ENCODE assay signal across 17 cellular contexts in the genomic region with DNA sequence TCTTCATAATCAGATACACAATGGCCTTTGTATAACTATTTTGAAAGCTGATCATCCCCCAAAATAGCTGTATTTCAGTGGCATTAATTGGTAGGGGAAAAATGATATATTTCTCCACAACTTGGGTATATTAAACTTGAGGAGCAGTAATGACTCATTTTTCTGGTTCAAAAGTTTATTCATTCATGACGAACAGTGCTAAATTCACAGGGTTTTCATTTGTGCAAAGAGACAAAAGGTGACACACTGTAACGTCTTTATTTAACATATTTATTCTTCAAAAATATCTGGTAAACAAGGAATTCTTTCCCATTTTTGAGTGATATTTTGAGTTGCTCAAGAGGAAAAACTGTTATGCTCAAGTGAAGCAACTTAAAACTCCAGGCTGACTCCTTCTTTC.
DNase-seq lines count a peak whose midpoint lies in the region; FAIRE-seq and TF ChIP-seq lines count a peak whose summit lies in the region.
"Had no signal": no experiment of that assay in that cellular context is flagged by ENCODE, and none has a peak within 500 bp of the region (broad histone marks: within the 10 kb centered on the region; RNA-seq: fewer than 3 reads in every experiment).

No MANE protein-coding gene starts in this region.

- no peak overlapping the region for H2BK120ac ChIP-seq in H1 (replicated peaks; ENCODE audit: low read depth, low read length)

- peak overlapping the region; percentile 53 for H3K4me2 ChIP-seq in OCI-LY3 (ENCODE audit: low read length)
- no peak overlapping the region for H3K4me2 ChIP-seq in H1 (ENCODE audit: insufficient read depth in 1 of 2, low read depth in 2 of 2, low read length in 2 of 2)
- H3K4me2 ChIP-seq: BLaER1 treated with 17β-estradiol and CSF1 and Interleukin-3, amounts not matched to agents 10 nM and 100 nM had no signal

- no peak overlapping the region for H4K5ac ChIP-seq in H1 (ENCODE audit: insufficient read length, low read depth, low read length)

- H3K14ac ChIP-seq in H1 (ENCODE audit: insufficient read length), result no peak overlapping the region

- H3K27ac ChIP-seq in OCI-LY3 (ENCODE audit: low read length) (peak overlapping the region; percentile 65), H1 (ENCODE audit: low read depth, low read length) (no peak overlapping the region)
- H3K27ac ChIP-seq: BLaER1 treated with 17β-estradiol and CSF1 and Interleukin-3, amounts not matched to agents 10 nM and 100 nM; GM23248 had no signal

- FAIRE-seq in H1 (lab: Jason Lieb, UNC), result peak; percentile 19
- FAIRE-seq: GM18507, HepG2, HTR-8/SVneo had no signal

- H3K23ac ChIP-seq in H1 (ENCODE audit: insufficient read length), result no peak overlapping the region

- no peak overlapping the region for H3K4ac ChIP-seq in H1 (replicated peaks; ENCODE audit: insufficient read length, low read depth, low read length)

- peaks cover 46% of the 10 kb centered on the region for H3K36me3 ChIP-seq in OCI-LY3 (replicated peaks; ENCODE audit: low read depth, low read length)
- no peaks in the 10 kb centered on the region for H3K36me3 ChIP-seq in H1 (ENCODE audit: control insufficient read depth in 2 of 4, insufficient read depth in 4 of 4, low read length in 3 of 4)
- no peaks in the 10 kb centered on the region for H3K36me3 ChIP-seq in Caco-2 (ENCODE audit: control insufficient read depth, insufficient read depth, low read length)
- H3K36me3 ChIP-seq: BLaER1 treated with 17β-estradiol and CSF1 and Interleukin-3, amounts not matched to agents 10 nM and 100 nM had no signal

- TF ChIP-seq POLR2A in H1 (IDR thresholded peaks at IDR 0.05; ENCODE audit: control extremely low read depth in 1 of 2, low read depth in 2 of 2, low read length in 2 of 2), result no peak

- no peak overlapping the region for H2BK12ac ChIP-seq in H1 (ENCODE audit: low read depth, low read length)

- H3K9ac ChIP-seq in OCI-LY3 (ENCODE audit: low read length) (peak overlapping the region; percentile 9; the same call in 1 of the 2 replicates), H1 (replicated peaks in 1 of 4; ENCODE audit: extremely low read depth in 1 of 4, low read depth in 3 of 4, low read length in 3 of 4) (no peak overlapping the region)
- H3K9ac ChIP-seq: BLaER1 treated with 17β-estradiol and CSF1 and Interleukin-3, amounts not matched to agents 10 nM and 100 nM; GM23248 had no signal

- 87% methylated on average over 2 of the region's 2 CpGs; no CpG with 5 or more reads in 1 of the 2 experiments for WGBS in H1 (ENCODE audit: extremely low coverage in 1 of 2, insufficient coverage in 1 of 2, insufficient read length in 1 of 2, insufficient replicate concordance in 2 of 2, low coverage in 1 of 2, low lambda C conversion rate in 2 of 2, missing lambda C conversion rate in 1 of 2), 2 experiments

- H2BK5ac ChIP-seq in H1 (ENCODE audit: low read depth, low read length), result no peak overlapping the region

- CTCF ChIA-PET in H1 (lab: Charles Lee; ENCODE audit: partially characterized antibody) (no interaction called here), Caco-2 (lab: Charles Lee) (no interaction called here)

- H3K4me3 ChIP-seq in OCI-LY3 (ENCODE audit: low read length) (0 out of 2 replicates have a peak overlapping the region, but pooled peaks have one; percentile 11), H1 (ENCODE audit: extremely low read depth in 1 of 4, insufficient read depth in 2 of 4, low read depth in 3 of 4, low read length in 4 of 4) (no peak overlapping the region), Caco-2 (ENCODE audit: low read depth, low read length) (no peak overlapping the region)
- H3K4me3 ChIP-seq: BLaER1 treated with 17β-estradiol and CSF1 and Interleukin-3, amounts not matched to agents 10 nM and 100 nM; GM23248 had no signal

- H3K27me3 ChIP-seq in OCI-LY3 (ENCODE audit: low read depth, low read length) (no peaks in the 10 kb centered on the region), H1 (replicated peaks in 1 of 4; ENCODE audit: control insufficient read depth in 3 of 4, extremely low read depth in 1 of 4, insufficient read depth in 3 of 4, low read length in 3 of 4) (no peaks in the 10 kb centered on the region), Caco-2 (replicated peaks; ENCODE audit: control insufficient read depth, insufficient read depth, low read length) (no peaks in the 10 kb centered on the region)
- H3K27me3 ChIP-seq: BLaER1 treated with 17β-estradiol and CSF1 and Interleukin-3, amounts not matched to agents 10 nM and 100 nM had no signal

- H3K4me3 Mint-ChIP-seq in Caco-2 (ENCODE audit: unreplicated experiment), result no peak overlapping the region
- H3K4me3 Mint-ChIP-seq: CD4-positive, CD25-positive, alpha-beta regulatory T cell; H9; HFFc6 had no signal

- no peak overlapping the region for H4K8ac ChIP-seq in H1 (ENCODE audit: extremely low read depth, insufficient read depth, low read length)

- no peak overlapping the region for H3K18ac ChIP-seq in H1 (ENCODE audit: extremely low read depth, low read length)

- H2BK20ac ChIP-seq in H1 (ENCODE audit: low read length), result no peak overlapping the region

- H3K36me3 Mint-ChIP-seq in Caco-2 (ENCODE audit: insufficient read depth, unreplicated experiment), result no peaks in the 10 kb centered on the region
- H3K36me3 Mint-ChIP-seq: CD4-positive, CD25-positive, alpha-beta regulatory T cell had no signal

- no peaks in the 10 kb centered on the region for H3K9me3 ChIP-seq in OCI-LY3 (ENCODE audit: insufficient read depth, low read length)
- no peaks in the 10 kb centered on the region for H3K9me3 ChIP-seq in H1 (ENCODE audit: insufficient read depth in 2 of 2, low read depth in 1 of 2, low read length in 1 of 2)
- no peaks in the 10 kb centered on the region for H3K9me3 ChIP-seq in Caco-2
- H3K9me3 ChIP-seq: BLaER1 treated with 17β-estradiol and CSF1 and Interleukin-3, amounts not matched to agents 10 nM and 100 nM had no signal

- H3K27me3 Mint-ChIP-seq in Caco-2 (ENCODE audit: insufficient read depth, unreplicated experiment), result no peaks in the 10 kb centered on the region

- peaks cover 64% of the 10 kb centered on the region for H3K4me1 ChIP-seq in OCI-LY3 (ENCODE audit: low read length)
- H3K4me1 ChIP-seq in H1 (replicated peaks in 1 of 4; ENCODE audit: control insufficient read depth in 3 of 4, insufficient read depth in 4 of 4, low read length in 3 of 4), result peaks cover 0 to 2% (median 0%) of the 10 kb centered on the region in 4 experiments; a peak in 1 of 7 replicates
- peaks cover 10% of the 10 kb centered on the region; the same call in 1 of the 2 replicates for H3K4me1 ChIP-seq in Caco-2
- H3K4me1 ChIP-seq: BLaER1 treated with 17β-estradiol and CSF1 and Interleukin-3, amounts not matched to agents 10 nM and 100 nM had no signal

- intact Hi-C loops in Caco-2 (cut with micrococcal nuclease; ENCODE audit: unreplicated experiment), result loop anchor here (10.0 kb wide), 2 partner anchors 230 to 410 kb away; no protein-coding TSS in a partner anchor

- H3K4me1 Mint-ChIP-seq in Caco-2 (ENCODE audit: low read depth, unreplicated experiment), result peaks cover 14% of the 10 kb centered on the region
- H3K4me1 Mint-ChIP-seq: CD4-positive, CD25-positive, alpha-beta regulatory T cell had no signal

- no peak for TF ChIP-seq CTCF in OCI-LY3 (IDR thresholded peaks at IDR 0.05; ENCODE audit: low read depth, low read length)
- no peak for TF ChIP-seq CTCF in H1 (IDR thresholded peaks at IDR 0.05; ENCODE audit: control extremely low read depth in 1 of 3, insufficient read depth in 1 of 3, low read depth in 1 of 3, low read length in 3 of 3)
- no peak for TF ChIP-seq CTCF in Caco-2 (IDR thresholded peaks at IDR 0.05; ENCODE audit: insufficient read depth in 1 of 2, low read depth in 1 of 2, low read length in 1 of 2, severe bottlenecking in 1 of 2, unreplicated experiment in 1 of 2)
- TF ChIP-seq CTCF in GM20000 (IDR thresholded peaks at IDR 0.05; ENCODE audit: extremely low read depth, missing control alignments), result no peak

- H3K79me1 ChIP-seq in H1 (ENCODE audit: low read depth, low read length), result no peaks in the 10 kb centered on the region

- H3K27ac Mint-ChIP-seq in Caco-2 (ENCODE audit: unreplicated experiment), result no peak overlapping the region
- H3K27ac Mint-ChIP-seq: CD4-positive, CD25-positive, alpha-beta regulatory T cell; H9; HFFc6 had no signal

- no peaks in the 10 kb centered on the region for H3K9me3 Mint-ChIP-seq in Caco-2 (ENCODE audit: unreplicated experiment)
- H3K9me3 Mint-ChIP-seq: H9 had no signal

- H3K56ac ChIP-seq in H1 (replicated peaks; ENCODE audit: insufficient read length, low read depth, low read length), result no peak overlapping the region

- H3K23me2 ChIP-seq in H1 (ENCODE audit: low read depth, low read length), result no peaks in the 10 kb centered on the region

- no peak overlapping the region for H2BK15ac ChIP-seq in H1 (ENCODE audit: low read length)

- POLR2A ChIA-PET in H1 (lab: Charles Lee; ENCODE audit: partially characterized antibody), result no interaction called here
- POLR2A ChIA-PET in Caco-2 (lab: Charles Lee), result no interaction called here

- no TSS peak for BruUV-seq in Caco-2 (replicated peaks; lab: Mats Ljungman, UMichigan)

- no peak for TF ChIP-seq EP300 in H1 (IDR thresholded peaks at IDR 0.05; ENCODE audit: borderline replicate concordance in 1 of 2, low read depth in 2 of 2, low read length in 2 of 2)

- H4K91ac ChIP-seq in H1 (replicated peaks; ENCODE audit: insufficient read length, low read length), result no peak overlapping the region

- no peak for TF ChIP-seq RAD21 in H1 (IDR thresholded peaks at IDR 0.05 in 1 of 2, conservative IDR thresholded peaks at IDR 0.05 in 1 of 2; ENCODE audit: low read depth in 2 of 2, low read length in 2 of 2)

- H3K79me2 ChIP-seq in OCI-LY3 (ENCODE audit: low read length) (peaks cover 92% of the 10 kb centered on the region), H1 (ENCODE audit: control insufficient read depth in 1 of 2, insufficient read depth in 2 of 2, low read length in 2 of 2) (no peaks in the 10 kb centered on the region)

- H4K20me1 ChIP-seq in OCI-LY3 (ENCODE audit: insufficient read depth, low read length), result peaks cover 21% of the 10 kb centered on the region; the same call in 1 of the 2 replicates
- no peaks in the 10 kb centered on the region for H4K20me1 ChIP-seq in H1 (replicated peaks in 1 of 2; ENCODE audit: control insufficient read depth in 1 of 2, insufficient read depth in 2 of 2, low read length in 2 of 2)
- H4K20me1 ChIP-seq: BLaER1 treated with 17β-estradiol and CSF1 and Interleukin-3, amounts not matched to agents 10 nM and 100 nM had no signal

- no peak overlapping the region for H2AFZ ChIP-seq in OCI-LY3 (ENCODE audit: low read depth, low read length)
- no peak overlapping the region for H2AFZ ChIP-seq in H1 (ENCODE audit: low read length)
- H2AFZ ChIP-seq: GM23248 had no signal

- DNase-seq in ELR (ENCODE audit: low read depth), result peak; percentile 40
- DNase-seq in H1 (ENCODE audit: low read depth in 1 of 2, low spot score in 2 of 2), result no peak
- DNase-seq in renal cortical epithelial cell (ENCODE audit: low read depth), result peak; percentile 16
- no peak for DNase-seq in SK-N-DZ (ENCODE audit: low spot score)
- DNase-seq in Caco-2, result no peak
- DNase-seq in GM20000 (ENCODE audit: low spot score), result no peak
- DNase-seq: ACHN; CD4-positive, CD25-positive, alpha-beta regulatory T cell; DMS153; GM23248; H9; HFFc6 had no signal

- H2AK5ac ChIP-seq in H1 (ENCODE audit: low read depth, low read length), result no peak overlapping the region

TF ChIP-seq in H1, 55 proteins besides CTCF, POLR2A, EP300 and RAD21 (continues in another document):
- no peak for TF ChIP-seq HDAC6 (IDR thresholded peaks at IDR 0.05; ENCODE audit: low read depth, low read length)
- TF ChIP-seq CEBPB (IDR thresholded peaks at IDR 0.05; ENCODE audit: low read depth, low read length), result no peak
- no peak for TF ChIP-seq CREB1 (IDR thresholded peaks at IDR 0.05)

Comparison
In these comparisons a context has a peak if more than half of its experiments do, and no peak if none do; other contexts are left out.
1. DNase-seq: peak in ELR (single experiment) and renal cortical epithelial cell (single experiment); none in H1 (0 of 2), SK-N-DZ (single experiment), Caco-2 (0 of 2) and GM20000 (single experiment).